23 cellular contexts compared by ENCODE assay signal in genomic region chr3:161818106-161818505, GRCh38.
"Had no signal": no experiment of that assay in that cellular context is flagged by ENCODE, and none has a peak within 500 bp of the region (broad histone marks: within the 10 kb centered on the region; RNA-seq: fewer than 3 reads in every experiment).

No MANE protein-coding gene starts in this region.

- H3K4me3 ChIP-seq: coronary artery, dorsolateral prefrontal cortex, esophagus squamous epithelium, gastrocnemius medialis, heart right ventricle, left lung, lower lobe of right lung had no signal

- H3K27me3 ChIP-seq: dorsolateral prefrontal cortex, esophagus squamous epithelium, gastrocnemius medialis, heart right ventricle, left lung had no signal

- H3K27me3 Mint-ChIP-seq: effector memory CD8-positive, alpha-beta T cell; naive B cell had no signal

- H3K9me3 ChIP-seq: esophagus squamous epithelium, gastrocnemius medialis, left lung, lower lobe of right lung had no signal

- DNase-seq: dermis blood vessel endothelial cell; dorsolateral prefrontal cortex; effector CD8-positive, alpha-beta T cell; effector memory CD8-positive, alpha-beta T cell; endodermal cell; erythroblast; esophagus squamous epithelium; foreskin fibroblast; foreskin melanocyte; gastrocnemius medialis; glutamatergic neuron; head of caudate nucleus; heart right ventricle; hippocampal formation; left cardiac atrium; left lung; left ventricle myocardium superior; lower lobe of right lung; mesenchymal stem cell; midbrain; naive B cell had no signal

- H3K9me3 Mint-ChIP-seq: endodermal cell had no signal

- H3K27ac Mint-ChIP-seq: effector memory CD8-positive, alpha-beta T cell; endodermal cell; naive B cell had no signal

- H3K4me3 Mint-ChIP-seq: effector memory CD8-positive, alpha-beta T cell; endodermal cell; naive B cell had no signal

- H3K27ac ChIP-seq: coronary artery, dorsolateral prefrontal cortex, epithelial cell of prostate, esophagus squamous epithelium, gastrocnemius medialis, heart right ventricle, left lung, lower lobe of right lung had no signal

- H3K4me1 ChIP-seq: esophagus squamous epithelium, gastrocnemius medialis, heart right ventricle, left lung, lower lobe of right lung had no signal

- H3K36me3 Mint-ChIP-seq: naive B cell had no signal

- H3K4me1 Mint-ChIP-seq: endodermal cell, naive B cell had no signal

- H3K36me3 ChIP-seq: esophagus squamous epithelium, gastrocnemius medialis, heart right ventricle, left lung, lower lobe of right lung had no signal
